23 cellular contexts compared by ENCODE assay signal in the genomic region with DNA sequence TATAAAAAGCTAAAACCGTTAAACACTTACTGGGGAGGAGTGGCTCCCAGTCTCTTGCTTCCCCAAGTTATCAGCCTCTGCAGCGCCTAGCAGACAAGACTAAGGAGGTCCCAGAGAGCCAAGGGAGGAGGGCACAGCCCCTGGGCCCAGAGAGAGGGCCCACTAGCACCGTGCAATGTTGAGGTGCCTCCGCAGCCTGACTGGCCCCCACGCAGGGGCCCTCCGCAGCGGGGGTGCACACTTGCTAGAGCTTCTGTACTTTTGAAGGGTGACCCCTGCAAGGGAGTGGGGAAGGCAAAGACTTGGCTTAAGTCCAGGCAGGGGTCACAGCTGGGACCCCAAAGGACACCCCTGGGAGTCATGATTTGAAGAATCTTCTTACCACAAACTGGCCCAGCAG.
DNase-seq lines count a peak whose midpoint lies in the region; ATAC-seq, FAIRE-seq and TF ChIP-seq lines count a peak whose summit lies in the region.
"Had no signal": no experiment of that assay in that cellular context is flagged by ENCODE, and none has a peak within 500 bp of the region (broad histone marks: within the 10 kb centered on the region; RNA-seq: fewer than 3 reads in every experiment).

No MANE protein-coding gene starts in this region.

- H3K4me1 Mint-ChIP-seq in stimulated activated naive CD8-positive, alpha-beta T cell treated with anti-CD3 and anti-CD28 coated beads, Interleukin-15, amount 100 ng/mL, for 72 hours = no peaks in the 10 kb centered on the region
- no peaks in the 10 kb centered on the region for H3K4me1 Mint-ChIP-seq in neural crest cell
- H3K4me1 Mint-ChIP-seq: B cell had no signal

- H3K27me3 Mint-ChIP-seq in stimulated activated naive CD8-positive, alpha-beta T cell treated with anti-CD3 and anti-CD28 coated beads, Interleukin-15, amount 100 ng/mL, for 72 hours = peaks cover 16% of the 10 kb centered on the region
- H3K27me3 Mint-ChIP-seq in neural crest cell (ENCODE audit: low read depth) = no peaks in the 10 kb centered on the region

- no peaks in the 10 kb centered on the region for H4K20me1 ChIP-seq in HepG2 (ENCODE audit: insufficient read depth, low read length)
- H4K20me1 ChIP-seq: BLaER1 treated with 17β-estradiol and CSF1 and Interleukin-3, amounts not matched to agents 10 nM and 100 nM had no signal

- FAIRE-seq in HepG2 (lab: Jason Lieb, UNC) = no peak
- FAIRE-seq: A549, D721Med, G401.6, GM12891 had no signal

- H3K4me3 Mint-ChIP-seq in stimulated activated naive CD8-positive, alpha-beta T cell treated with anti-CD3 and anti-CD28 coated beads, Interleukin-15, amount 100 ng/mL, for 72 hours = no peak overlapping the region
- no peak overlapping the region for H3K4me3 Mint-ChIP-seq in neural crest cell
- H3K4me3 Mint-ChIP-seq: B cell; CD4-positive, alpha-beta T cell; CD8-positive, alpha-beta T cell had no signal

- no peak for TF ChIP-seq POLR2A in HepG2 (IDR thresholded peaks at IDR 0.05; ENCODE audit: insufficient read depth in 1 of 2, low read depth in 2 of 2, low read length in 2 of 2)

- in situ Hi-C loops in HepG2 (cut with HindIII; ENCODE audit: extremely low pct_ligation_motif_present, low pct_unique_long_range_greater_than_20kb) = no loop called here

- H3K36me3 Mint-ChIP-seq in neural crest cell (ENCODE audit: low read depth) = no peaks in the 10 kb centered on the region
- H3K36me3 Mint-ChIP-seq: CD8-positive, alpha-beta T cell had no signal

- no peaks in the 10 kb centered on the region for H3K9me3 Mint-ChIP-seq in stimulated activated naive CD8-positive, alpha-beta T cell treated with anti-CD3 and anti-CD28 coated beads, Interleukin-15, amount 100 ng/mL, for 72 hours
- peaks cover 2% of the 10 kb centered on the region for H3K9me3 Mint-ChIP-seq in neural crest cell
- H3K9me3 Mint-ChIP-seq: CD4-positive, alpha-beta T cell; CD8-positive, alpha-beta T cell had no signal

- H3K9me3 ChIP-seq in aorta (ENCODE audit: control insufficient read depth, low read length) = no peaks in the 10 kb centered on the region
- no peaks in the 10 kb centered on the region for H3K9me3 ChIP-seq in HepG2 (ENCODE audit: low read length)
- H3K9me3 ChIP-seq: A549, Caco-2 had no signal

- no peak for TF ChIP-seq CTCF in neural crest cell (conservative IDR thresholded peaks at IDR 0.05)
- no peak for TF ChIP-seq CTCF in HepG2 (CRISPR knock-in tag; IDR thresholded peaks at IDR 0.05)

- TF ChIP-seq RAD21 in HepG2 (CRISPR knock-in tag; IDR thresholded peaks at IDR 0.05) = no peak

- intact Hi-C loops in sciatic nerve (cut with DNase I) (no loop called here), aorta (cut with DNase I) (no loop called here), HepG2 (cut with micrococcal nuclease; ENCODE audit: unreplicated experiment) (no loop called here)

- no peak overlapping the region for H2AFZ ChIP-seq in HepG2 (ENCODE audit: low read length)

- H3K36me3 ChIP-seq in aorta (ENCODE audit: control insufficient read depth in 1 of 2, insufficient read depth in 2 of 2, low read length in 1 of 2) = no peaks in the 10 kb centered on the region
- no peaks in the 10 kb centered on the region for H3K36me3 ChIP-seq in HepG2 (replicated peaks in 1 of 2; ENCODE audit: control insufficient read depth in 1 of 2, insufficient read depth in 2 of 2, low read length in 2 of 2)
- H3K36me3 ChIP-seq: BLaER1 treated with 17β-estradiol and CSF1 and Interleukin-3, amounts not matched to agents 10 nM and 100 nM had no signal

- no peak overlapping the region for H3K27ac ChIP-seq in aorta (ENCODE audit: low read depth in 1 of 2, low read length in 2 of 2)
- no peak overlapping the region for H3K27ac ChIP-seq in HepG2 (ENCODE audit: extremely low read length, insufficient read depth, low read length)
- H3K27ac ChIP-seq: 22Rv1; A549; BLaER1 treated with 17β-estradiol and CSF1 and Interleukin-3, amounts not matched to agents 10 nM and 100 nM; C4-2B had no signal

- H3K4me3 ChIP-seq in aorta (ENCODE audit: low read length in 2 of 2) = no peak overlapping the region
- H3K4me3 ChIP-seq in HepG2 (replicated peaks in 1 of 3; ENCODE audit: insufficient read depth in 1 of 3, low read depth in 2 of 3, low read length in 3 of 3) = no peak overlapping the region
- H3K4me3 ChIP-seq: A549; BLaER1 treated with 17β-estradiol and CSF1 and Interleukin-3, amounts not matched to agents 10 nM and 100 nM had no signal

- no TSS peak for BruUV-seq in HepG2 (replicated peaks; lab: Mats Ljungman, UMichigan)

- DNase-seq in stimulated activated naive CD8-positive, alpha-beta T cell treated with anti-CD3 and anti-CD28 coated beads, Interleukin-15, amount 100 ng/mL, for 72 hours = no peak
- DNase-seq in stimulated activated naive CD8-positive, alpha-beta T cell treated with anti-CD3 and anti-CD28 coated beads, Interleukin-15, Interleukin-2, amounts not matched to agents 100 U/mL and 50 U/mL, for 24 hours = no peak
- DNase-seq in neural crest cell (ENCODE audit: low read depth, low spot score) (no peak), sciatic nerve (ENCODE audit: low spot score) (no peak), aorta (no peak), SKM-1 treated with dmso at 0.1 percent for 144 hours (lab: John Stamatoyannopoulos, UW; ENCODE audit: unreplicated experiment) (no peak), HepG2 (ENCODE audit: low spot score) (no peak)
- DNase-seq: AML-193; Caco-2; Calu3; CD4-positive, alpha-beta T cell; CD8-positive, alpha-beta T cell; DMS79 treated with DMSO at 0.1 percent for 48 hours; GF-D8 had no signal

- CTCF ChIA-PET in HepG2 (lab: Yijun Ruan, JAX; ENCODE audit: low intra/inter-chr PET ratio, low total read pairs) = no interaction called here

- no peaks in the 10 kb centered on the region for H3K4me1 ChIP-seq in aorta (ENCODE audit: control insufficient read depth in 1 of 2, insufficient read depth in 2 of 2, low read length in 2 of 2)
- no peaks in the 10 kb centered on the region for H3K4me1 ChIP-seq in HepG2 (ENCODE audit: insufficient read depth, low read length)
- H3K4me1 ChIP-seq: A549, Caco-2 had no signal

- WGBS in aorta, 2 donors = 94 to 95% methylated on average over 7 of the region's 7 CpGs
- WGBS in HepG2 (ENCODE audit: low lambda C conversion rate) = no CpG with 5 or more reads among the region's 7 CpGs

- no peak overlapping the region for H3K27ac Mint-ChIP-seq in stimulated activated naive CD8-positive, alpha-beta T cell treated with anti-CD3 and anti-CD28 coated beads, Interleukin-15, amount 100 ng/mL, for 72 hours
- H3K27ac Mint-ChIP-seq in neural crest cell (ENCODE audit: unreplicated experiment) = peak overlapping the region; percentile 12
- H3K27ac Mint-ChIP-seq: B cell; CD4-positive, alpha-beta T cell; CD8-positive, alpha-beta T cell had no signal

- H3K79me2 ChIP-seq in HepG2 (ENCODE audit: insufficient read depth, low read length) = no peaks in the 10 kb centered on the region

- TF ChIP-seq EP300 in HepG2 (IDR thresholded peaks at IDR 0.05; ENCODE audit: low read depth in 2 of 2, low read length in 2 of 2) (no peak), HepG2 (CRISPR knock-in tag; IDR thresholded peaks at IDR 0.05; ENCODE audit: borderline replicate concordance) (no peak)

- H3K27me3 ChIP-seq in aorta (ENCODE audit: control insufficient read depth in 1 of 2, insufficient read depth in 2 of 2, low read length in 1 of 2) (no peaks in the 10 kb centered on the region), HepG2 (ENCODE audit: control insufficient read depth in 1 of 2, insufficient read depth in 2 of 2, low read length in 2 of 2) (peaks cover 1 to 3% of the 10 kb centered on the region in 2 experiments; a peak in 1 of 5 replicates)
- H3K27me3 ChIP-seq: BLaER1 treated with 17β-estradiol and CSF1 and Interleukin-3, amounts not matched to agents 10 nM and 100 nM had no signal

- H3K4me2 ChIP-seq in HepG2 (ENCODE audit: low read depth, low read length) = no peak overlapping the region
- H3K4me2 ChIP-seq: A549; BLaER1 treated with 17β-estradiol and CSF1 and Interleukin-3, amounts not matched to agents 10 nM and 100 nM had no signal

- H3K9ac ChIP-seq in HepG2 (ENCODE audit: insufficient read depth, low read depth, low read length) = no peak overlapping the region
- H3K9ac ChIP-seq: BLaER1 treated with 17β-estradiol and CSF1 and Interleukin-3, amounts not matched to agents 10 nM and 100 nM had no signal

- ATAC-seq in stimulated activated naive CD8-positive, alpha-beta T cell treated with anti-CD3 and anti-CD28 coated beads, Interleukin-15, amount 100 ng/mL, for 72 hours = peak; percentile 16
- ATAC-seq in stimulated activated naive CD8-positive, alpha-beta T cell treated with anti-CD3 and anti-CD28 coated beads, Interleukin-15, Interleukin-2, amounts not matched to agents 100 U/mL and 50 U/mL, for 24 hours = no peak
- peak; percentile 7 for ATAC-seq in sciatic nerve
- peak; percentile 20 for ATAC-seq in aorta (ENCODE audit: low FRiP score)
- ATAC-seq in HepG2 = no peak
- ATAC-seq in GM18870 (IDR thresholded peaks at IDR 0.05; ENCODE audit: unreplicated experiment) = no peak
- ATAC-seq: A549; CD8-positive, alpha-beta T cell had no signal

- POLR2A ChIA-PET in HepG2 (lab: Yijun Ruan, JAX) = no interaction called here

TF ChIP-seq in HepG2, 621 proteins besides CTCF, POLR2A, EP300 and RAD21:
- TF ChIP-seq CCDC6 (CRISPR knock-in tag; IDR thresholded peaks at IDR 0.05) (no peak), YY1 (IDR thresholded peaks at IDR 0.05; ENCODE audit: insufficient read depth, insufficient replicate concordance, low read depth, low read length) (no peak)

Comparison
In these comparisons a context has a peak if more than half of its experiments do, and no peak if none do; other contexts are left out.
1. ATAC-seq: peak in stimulated activated naive CD8-positive, alpha-beta T cell treated with anti-CD3 and anti-CD28 coated beads, Interleukin-15, amount 100 ng/mL, for 72 hours (single experiment), sciatic nerve (single experiment) and aorta (single experiment); none in stimulated activated naive CD8-positive, alpha-beta T cell treated with anti-CD3 and anti-CD28 coated beads, Interleukin-15, Interleukin-2, amounts not matched to agents 100 U/mL and 50 U/mL, for 24 hours (single experiment), HepG2 (single experiment) and GM18870 (single experiment).